12 cellular contexts compared by ENCODE assay signal in genomic region chr6:36126553-36127458, GRCh38. TPM values are rescaled to one million over a fixed set of nuclear protein-coding genes. Genes with fewer than 3 reads are reported as not detected.
DNase-seq lines count a peak whose midpoint lies in the region; ATAC-seq, FAIRE-seq and TF ChIP-seq lines count a peak whose summit lies in the region.
"Had no signal": no experiment of that assay in that cellular context is flagged by ENCODE, and none has a peak within 500 bp of the region (broad histone marks: within the 10 kb centered on the region; RNA-seq: fewer than 3 reads in every experiment).

No MANE protein-coding gene starts in this region.

- TF ChIP-seq CTCF in bronchial epithelial cell (IDR thresholded peaks at IDR 0.05; ENCODE audit: insufficient read depth, low read length, severe bottlenecking) = no peak
- TF ChIP-seq CTCF in osteocyte (IDR thresholded peaks at IDR 0.05) = no peak

- H3K27ac Mint-ChIP-seq in activated CD4-positive, alpha-beta T cell treated with anti-CD3 and anti-CD28 coated beads for 36 hours = peak overlapping the region; percentile 41
- H3K27ac Mint-ChIP-seq in osteocyte (ENCODE audit: unreplicated experiment) = no peak overlapping the region

- CTCF ChIA-PET in activated CD4-positive, alpha-beta T cell treated with anti-CD3 and anti-CD28 coated beads for 36 hours (lab: Charles Lee) = interaction anchor here (0.5 to 1.3 kb wide), 7 partner anchors 8 to 462 kb away, joined by 3 to 6 read pairs (median 3); no protein-coding TSS in a partner anchor

- H3K4me3 Mint-ChIP-seq in activated CD4-positive, alpha-beta T cell treated with anti-CD3 and anti-CD28 coated beads for 36 hours = no peak overlapping the region
- no peak overlapping the region for H3K4me3 Mint-ChIP-seq in osteocyte (ENCODE audit: unreplicated experiment)

- intact Hi-C loops in activated CD4-positive, alpha-beta T cell treated with anti-CD3 and anti-CD28 coated beads for 36 hours (cut with DNase I, micrococcal nuclease) = loop anchor here (1.0 to 10.0 kb wide), 2 partner anchors 232 to 822 kb away; no protein-coding TSS in a partner anchor

- no peak overlapping the region for H3K4me3 ChIP-seq in bronchial epithelial cell (ENCODE audit: low read depth, low read length)
- H3K4me3 ChIP-seq: tibial nerve had no signal

- H3K36me3 Mint-ChIP-seq in activated CD4-positive, alpha-beta T cell treated with anti-CD3 and anti-CD28 coated beads for 36 hours (ENCODE audit: low read depth) = peaks cover 3% of the 10 kb centered on the region
- no peaks in the 10 kb centered on the region for H3K36me3 Mint-ChIP-seq in osteocyte (ENCODE audit: unreplicated experiment)

- POLR2A ChIA-PET in activated CD4-positive, alpha-beta T cell treated with anti-CD3 and anti-CD28 coated beads for 36 hours (lab: Charles Lee) = no interaction called here

- no peak for FAIRE-seq in bronchial epithelial cell (lab: Jason Lieb, UNC)

- no peaks in the 10 kb centered on the region for H3K27me3 Mint-ChIP-seq in activated CD4-positive, alpha-beta T cell treated with anti-CD3 and anti-CD28 coated beads for 36 hours
- no peaks in the 10 kb centered on the region for H3K27me3 Mint-ChIP-seq in osteocyte (ENCODE audit: unreplicated experiment)

- H3K4me1 Mint-ChIP-seq in activated CD4-positive, alpha-beta T cell treated with anti-CD3 and anti-CD28 coated beads for 36 hours = peaks cover 72% of the 10 kb centered on the region
- H3K4me1 Mint-ChIP-seq in osteocyte (ENCODE audit: unreplicated experiment) = peaks cover 22% of the 10 kb centered on the region

- no peaks in the 10 kb centered on the region for H3K9me3 Mint-ChIP-seq in activated CD4-positive, alpha-beta T cell treated with anti-CD3 and anti-CD28 coated beads for 36 hours (ENCODE audit: low read depth)
- no peaks in the 10 kb centered on the region for H3K9me3 Mint-ChIP-seq in osteocyte (ENCODE audit: unreplicated experiment)

- peak; percentile 1 for ATAC-seq in activated CD4-positive, alpha-beta T cell treated with anti-CD3 and anti-CD28 coated beads for 36 hours
- ATAC-seq in GM21825 (IDR thresholded peaks at IDR 0.05; ENCODE audit: unreplicated experiment) = no peak

- H3K27me3 ChIP-seq in bronchial epithelial cell (ENCODE audit: control insufficient read depth, insufficient read depth, low read length) = no peaks in the 10 kb centered on the region

- peak; percentile 57 for DNase-seq in activated CD4-positive, alpha-beta T cell treated with anti-CD3 and anti-CD28 coated beads for 36 hours
- no peak for DNase-seq in activated CD4-positive, alpha-beta T cell treated with anti-CD3 and anti-CD28 coated beads, Interleukin-2, amount 50 U/mL, for 1 hour
- DNase-seq in NCI-H226 (peak; percentile 76), bronchial epithelial cell (ENCODE audit: low read depth) (peak; percentile 79), osteocyte (ENCODE audit: extremely low spot score, unreplicated experiment) (peak; percentile 51), NCI-H1930 (lab: John Stamatoyannopoulos, UW) (no peak), kidney glomerular epithelial cell (lab: John Stamatoyannopoulos, UW) (no peak)
- DNase-seq: KG1; NCI-H2227 treated with DMSO at 0.1 percent for 48 hours; stimulated activated CD4-positive, alpha-beta T cell treated with anti-CD3 and anti-CD28 coated beads, Interleukin-4, amount 100 ng/mL, for 1 hour had no signal

- H3K36me3 ChIP-seq in bronchial epithelial cell (ENCODE audit: control insufficient read depth, insufficient read depth, low read length) = no peaks in the 10 kb centered on the region
- H3K36me3 ChIP-seq: tibial nerve had no signal

RNA-seq across cellular contexts. Expression of gene MAPK13, which starts 3.5 kb away (rescaled TPM):
- 10 to 100 TPM; 63.0 to 65.1 TPM for total RNA-seq in activated CD4-positive, alpha-beta T cell treated with anti-CD3 and anti-CD28 coated beads for 36 hours
- total RNA-seq in bronchial epithelial cell (70.6 and 95.6 TPM in 2 replicates), osteocyte (1.5 and 1.6 TPM in 2 replicates)

Comparison
In these comparisons a context has a peak if more than half of its experiments do, and no peak if none do; other contexts are left out.
1. DNase-seq: peak in activated CD4-positive, alpha-beta T cell treated with anti-CD3 and anti-CD28 coated beads for 36 hours (single experiment), NCI-H226 (single experiment), bronchial epithelial cell (single experiment) and osteocyte (single experiment); none in activated CD4-positive, alpha-beta T cell treated with anti-CD3 and anti-CD28 coated beads, Interleukin-2, amount 50 U/mL, for 1 hour (single experiment), NCI-H1930 (0 of 2) and kidney glomerular epithelial cell (single experiment).
2. RNA of gene MAPK13, which starts 3.5 kb away (total RNA-seq): 70.6 to 95.6 TPM in bronchial epithelial cell and 63.0 to 65.1 TPM in activated CD4-positive, alpha-beta T cell treated with anti-CD3 and anti-CD28 coated beads for 36 hours; 1.5 to 1.6 TPM in osteocyte; every median in the first group is over 10 times any median in the second.